19 cellular contexts compared by ENCODE assay signal in the genomic region with DNA sequence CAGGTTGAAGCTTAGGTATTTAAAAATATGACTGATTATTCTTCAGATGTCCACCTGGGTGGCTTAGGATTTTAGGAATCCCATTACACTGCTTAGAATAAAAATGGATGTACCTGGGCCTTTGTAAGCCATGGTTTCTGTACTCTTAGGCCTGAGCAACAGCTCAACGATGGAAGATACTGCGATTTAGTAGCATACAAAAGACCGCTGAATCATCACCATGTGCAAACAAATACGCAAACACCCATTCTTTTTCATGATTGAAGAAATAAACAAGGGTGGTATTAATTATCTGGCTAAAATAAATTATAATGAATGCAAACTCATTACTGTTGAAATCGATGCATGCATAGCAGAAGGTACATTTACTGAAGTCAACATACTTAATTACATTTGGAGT.
"Had no signal": no experiment of that assay in that cellular context is flagged by ENCODE, and none has a peak within 500 bp of the region (broad histone marks: within the 10 kb centered on the region; RNA-seq: fewer than 3 reads in every experiment).

No MANE protein-coding gene starts in this region.

- DNase-seq: occipital lobe; ovary; posterior cingulate gyrus; psoas muscle; right cardiac atrium; right lobe of liver; sigmoid colon; small intestine; stimulated activated CD4-positive, alpha-beta T cell treated with anti-CD3 and anti-CD28 coated beads, Interleukin-15, amount 100 ng/mL, for 24 hours; stimulated activated CD4-positive, alpha-beta T cell treated with anti-CD3 and anti-CD28 coated beads, Interleukin-2, amount 100 ng/mL, for 24 hours; stimulated activated CD4-positive, alpha-beta T cell treated with anti-CD3 and anti-CD28 coated beads, Interleukin-2, amount 100 ng/mL, for 48 hours; stimulated activated CD4-positive, alpha-beta T cell treated with anti-CD3 and anti-CD28 coated beads, Interleukin-4, amount 100 ng/mL, for 24 hours; stimulated activated naive B cell treated with anti-CD40 and anti-IgM and Interleukin-4, amounts not matched to agents 10 μg/mL and 1 μg/mL and 100 μg/mL, for 72 hours; stimulated activated naive CD4-positive, alpha-beta T cell treated with Interleukin-2 at 50 U/mL for 16 hours; stomach; thyroid gland; trophoblast cell; upper lobe of left lung had no signal

- ATAC-seq: psoas muscle; right cardiac atrium; right lobe of liver; stimulated activated effector memory CD8-positive, alpha-beta T cell treated with anti-CD3 and anti-CD28 coated beads, Interleukin-12 subunit alpha, Interleukin-12 subunit beta, amount 100 ng/mL, for 72 hours; stimulated activated naive B cell treated with anti-CD40 and anti-IgM and Interleukin-4, amounts not matched to agents 10 μg/mL and 1 μg/mL and 100 μg/mL, for 72 hours had no signal
